In the genomic region with DNA sequence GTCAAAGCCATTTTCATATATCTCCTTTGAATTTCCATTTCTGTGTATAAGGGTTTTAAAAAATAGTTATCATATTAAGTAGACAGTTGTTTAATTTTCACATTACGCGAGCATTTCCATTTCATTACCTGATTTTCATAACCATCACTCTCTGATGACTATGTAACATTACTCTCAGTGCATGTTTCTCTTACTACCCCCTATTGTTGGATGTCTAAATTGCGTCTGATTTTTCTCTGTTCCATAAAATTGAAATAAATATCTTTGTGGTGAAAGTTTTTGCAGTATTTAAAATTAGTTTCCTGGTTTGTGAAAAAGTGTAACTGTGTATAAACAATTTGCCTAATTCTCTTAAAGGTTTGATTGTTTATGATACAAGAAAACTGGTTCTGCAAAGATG, we compare ENCODE assay signal across 8 cellular contexts.
DNase-seq lines count a peak whose midpoint lies in the region; ATAC-seq and TF ChIP-seq lines count a peak whose summit lies in the region.

No MANE protein-coding gene starts in this region.

- H3K27me3 ChIP-seq in neuronal stem cell (ENCODE audit: control insufficient read depth in 3 of 3, insufficient read depth in 3 of 3, low read depth in 1 of 3, low read length in 3 of 3): no peaks in the 10 kb centered on the region

- no peaks in the 10 kb centered on the region for H3K79me1 ChIP-seq in neuronal stem cell (ENCODE audit: low read depth, low read length)

- POLR2A ChIA-PET in RWPE1 (lab: Yijun Ruan, JAX; ENCODE audit: low non-redundant PET): no interaction called here

- no peak overlapping the region for H2AK5ac ChIP-seq in neuronal stem cell (ENCODE audit: low read depth, low read length)

- no peaks in the 10 kb centered on the region for H3K36me3 Mint-ChIP-seq in glutamatergic neuron (ENCODE audit: unreplicated experiment)

- no peak overlapping the region for H3K4me3 ChIP-seq in neuronal stem cell (ENCODE audit: low read length in 2 of 2)

- no peak overlapping the region for H3K14ac ChIP-seq in neuronal stem cell (ENCODE audit: low read length)

- DNase-seq in AG09319 (ENCODE audit: extremely low read depth, low read depth) (no peak), HCEC 1CT (peak; percentile 38), RWPE1 (ENCODE audit: low spot score) (peak; percentile 12), glutamatergic neuron (no peak), neuronal stem cell (ENCODE audit: low spot score) (no peak), germinal center (ENCODE audit: low spot score) (no peak)

- H4K91ac ChIP-seq in neuronal stem cell (ENCODE audit: low read depth, low read length, poor library complexity): no peak overlapping the region

- no peaks in the 10 kb centered on the region for H3K4me1 ChIP-seq in neuronal stem cell (ENCODE audit: control insufficient read depth in 2 of 2, insufficient read depth in 1 of 2, low read depth in 1 of 2, low read length in 2 of 2)

- no peaks in the 10 kb centered on the region for H3K27me3 Mint-ChIP-seq in glutamatergic neuron (ENCODE audit: unreplicated experiment)

- H4K8ac ChIP-seq in neuronal stem cell (ENCODE audit: low read depth, low read length): no peak overlapping the region

- TF ChIP-seq CTCF in AG09319 (IDR thresholded peaks at IDR 0.05; ENCODE audit: low read depth, low read length): peak; percentile 29
- TF ChIP-seq CTCF in RWPE1 (conservative IDR thresholded peaks at IDR 0.05; ENCODE audit: low read depth): peak; percentile 38
- peak; percentile 43 for TF ChIP-seq CTCF in glutamatergic neuron (IDR thresholded peaks at IDR 0.05; ENCODE audit: partially characterized antibody, unreplicated experiment)

- no peak overlapping the region for H2BK5ac ChIP-seq in neuronal stem cell (ENCODE audit: low read length)

- no peak overlapping the region for H3K9ac ChIP-seq in neuronal stem cell (ENCODE audit: low read depth, low read length, poor library complexity)

- H3K9me3 ChIP-seq in neuronal stem cell (replicated peaks in 1 of 2; ENCODE audit: control insufficient read depth in 2 of 2, insufficient read depth in 1 of 2, low read depth in 1 of 2, low read length in 2 of 2): peaks cover 0 to 2% of the 10 kb centered on the region in 2 donors

- no peaks in the 10 kb centered on the region for H3K4me1 Mint-ChIP-seq in glutamatergic neuron (ENCODE audit: low read depth, unreplicated experiment)

- no peak overlapping the region for H3K23ac ChIP-seq in neuronal stem cell (ENCODE audit: low read depth, low read length, poor library complexity)

- H3K27ac Mint-ChIP-seq in glutamatergic neuron (ENCODE audit: unreplicated experiment): no peak overlapping the region

- CTCF ChIA-PET in RWPE1 (lab: Yijun Ruan, JAX): interaction anchor here (0.6 to 0.7 kb wide), 2 partner anchors 34 to 204 kb away, joined by 3 read pairs; no protein-coding TSS in a partner anchor

- H3K4ac ChIP-seq in neuronal stem cell (ENCODE audit: low read length): no peak overlapping the region

- H3K36me3 ChIP-seq in neuronal stem cell (replicated peaks in 1 of 2; ENCODE audit: control insufficient read depth in 2 of 2, insufficient read depth in 2 of 2, low read length in 2 of 2): peaks cover 15 to 95% of the 10 kb centered on the region in 2 donors

- H2BK12ac ChIP-seq in neuronal stem cell (ENCODE audit: low read length): no peak overlapping the region

- H3K27ac ChIP-seq in RWPE1 (no peak overlapping the region; the same call in 1 of the 2 replicates), neuronal stem cell (replicated peaks; ENCODE audit: low read length) (no peak overlapping the region)

- no peak overlapping the region for H3K4me3 Mint-ChIP-seq in glutamatergic neuron (ENCODE audit: unreplicated experiment)

- H2BK15ac ChIP-seq in neuronal stem cell (ENCODE audit: low read length): no peak overlapping the region

- H3K9me3 Mint-ChIP-seq in glutamatergic neuron (ENCODE audit: unreplicated experiment): no peaks in the 10 kb centered on the region

- WGBS in neuronal stem cell (ENCODE audit: extremely low coverage in 2 of 2, insufficient read length in 2 of 2, insufficient replicate concordance in 1 of 2), 2 donors: no CpG with 5 or more reads among the region's 3 CpGs

- ATAC-seq in HG02870 (IDR thresholded peaks at IDR 0.05; ENCODE audit: unreplicated experiment) (no peak), HG03045 (IDR thresholded peaks at IDR 0.05; ENCODE audit: unreplicated experiment) (no peak)

- no peak overlapping the region for H2AFZ ChIP-seq in neuronal stem cell (ENCODE audit: low read length)

- H3K4me2 ChIP-seq in neuronal stem cell (ENCODE audit: insufficient read depth, low read length, poor library complexity, severe bottlenecking): no peak overlapping the region

- H2BK120ac ChIP-seq in neuronal stem cell (ENCODE audit: low read depth, low read length): no peak overlapping the region

- H3K18ac ChIP-seq in neuronal stem cell (ENCODE audit: low read length): no peak overlapping the region

Comparison
In these comparisons a context has a peak if more than half of its experiments do, and no peak if none do; other contexts are left out.
1. DNase-seq: peak in HCEC 1CT (single experiment) and RWPE1 (single experiment); none in AG09319 (single experiment), glutamatergic neuron (single experiment), neuronal stem cell (single experiment) and germinal center (single experiment).
2. Peak in every context shown above with its lines, with median percentiles within 50 percentile points of each other: CTCF ChIP-seq.